ENCODE assay signal across 1 cellular context in genomic region chr5:115639377-115639776, GRCh38.
A peak's percentile ranks its signal among the peaks of the same experiment; 100 is the strongest.
TF ChIP-seq lines count a peak whose summit lies in the region.

No MANE protein-coding gene starts in this region.

TF ChIP-seq in liver, 16 proteins besides CTCF, POLR2A, EP300 and RAD21 (continued from another document):
- TF ChIP-seq GABPA (IDR thresholded peaks at IDR 0.05 in 1 of 2, conservative IDR thresholded peaks at IDR 0.05 in 1 of 2) (no peak), SP1 (IDR thresholded peaks at IDR 0.05) (peak; percentile 33), EGR1 (IDR thresholded peaks at IDR 0.05; ENCODE audit: low read depth in 2 of 2) (no peak), NR2F2 (IDR thresholded peaks at IDR 0.05) (no peak), ATF3 (IDR thresholded peaks at IDR 0.05) (no peak), RXRA (IDR thresholded peaks at IDR 0.05) (no peak), JUND (IDR thresholded peaks at IDR 0.05) (no peak), TAF1 (conservative IDR thresholded peaks at IDR 0.05) (no peak)
- TF ChIP-seq, protein P1, sequence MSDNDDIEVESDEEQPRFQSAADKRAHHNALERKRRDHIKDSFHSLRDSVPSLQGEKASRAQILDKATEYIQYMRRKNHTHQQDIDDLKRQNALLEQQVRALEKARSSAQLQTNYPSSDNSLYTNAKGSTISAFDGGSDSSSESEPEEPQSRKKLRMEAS (IDR thresholded peaks at IDR 0.05): no peak
